ENCODE assay signal across 9 cellular contexts in the genomic region with DNA sequence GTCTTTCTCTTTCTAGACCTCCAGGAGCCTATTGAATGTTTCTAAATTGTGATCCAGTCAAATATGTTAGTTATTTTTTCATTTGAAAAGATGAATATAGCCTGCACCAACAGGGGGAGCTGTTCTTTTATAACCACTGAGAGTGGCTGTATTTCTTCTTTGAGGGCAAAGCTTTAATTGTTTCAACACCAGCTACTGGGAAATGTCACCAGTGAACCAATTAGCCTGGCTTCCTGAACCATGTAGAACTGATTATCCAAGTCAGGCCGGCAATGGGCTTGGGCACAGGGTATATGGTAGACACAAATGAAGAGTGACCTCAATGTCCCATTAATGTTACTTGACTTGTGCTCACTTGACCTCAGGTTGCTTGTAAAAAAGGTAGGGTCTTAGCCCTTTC. TPM values are rescaled to one million over a fixed set of nuclear protein-coding genes. Genes with fewer than 3 reads are reported as not detected.
DNase-seq lines count a peak whose midpoint lies in the region; ATAC-seq, FAIRE-seq and TF ChIP-seq lines count a peak whose summit lies in the region.
"Had no signal": no experiment of that assay in that cellular context is flagged by ENCODE, and none has a peak within 500 bp of the region (broad histone marks: within the 10 kb centered on the region; RNA-seq: fewer than 3 reads in every experiment).

No MANE protein-coding gene starts in this region.

- peaks cover 25% of the 10 kb centered on the region for H3K4me1 ChIP-seq in keratinocyte (ENCODE audit: control insufficient read depth, extremely low read depth, insufficient read depth, low read length)

- TF ChIP-seq CTCF in keratinocyte (optimal IDR thresholded peaks at IDR 0.05 in 1 of 3, IDR thresholded peaks at IDR 0.05 in 1 of 3, conservative IDR thresholded peaks at IDR 0.05 in 1 of 3; ENCODE audit: extremely low read depth in 1 of 3, insufficient read depth in 2 of 3, low read length in 3 of 3), result peak; percentile 11 to 62 (median 53)

- peaks cover 8% of the 10 kb centered on the region for H3K27me3 Mint-ChIP-seq in activated T-cell treated with anti-CD3 and anti-CD28 coated beads, Interleukin-2, amount 50 U/mL, for 24 hours
- peaks cover 8% of the 10 kb centered on the region for H3K27me3 Mint-ChIP-seq in stimulated activated naive CD8-positive, alpha-beta T cell treated with anti-CD3 and anti-CD28 coated beads, Interleukin-15, amount 100 ng/mL, for 72 hours

- H4K20me1 ChIP-seq in keratinocyte (ENCODE audit: control insufficient read depth, extremely low read depth, insufficient read depth, low read length), result no peaks in the 10 kb centered on the region

- peaks cover 1% of the 10 kb centered on the region for H3K79me2 ChIP-seq in keratinocyte (ENCODE audit: control insufficient read depth, insufficient read depth, low read length)

- dilution Hi-C loops in keratinocyte (cut with MboI; ENCODE audit: extremely low pct_ligation_motif_present, low sequenced_read_pairs), result no loop called here

- H3K4me3 Mint-ChIP-seq in activated T-cell treated with anti-CD3 and anti-CD28 coated beads, Interleukin-2, amount 50 U/mL, for 24 hours, result no peak overlapping the region
- no peak overlapping the region for H3K4me3 Mint-ChIP-seq in stimulated activated naive CD8-positive, alpha-beta T cell treated with anti-CD3 and anti-CD28 coated beads, Interleukin-15, amount 100 ng/mL, for 72 hours

- H3K36me3 Mint-ChIP-seq in activated T-cell treated with anti-CD3 and anti-CD28 coated beads, Interleukin-2, amount 50 U/mL, for 24 hours (ENCODE audit: low read depth), result no peaks in the 10 kb centered on the region

- H3K27ac Mint-ChIP-seq in activated T-cell treated with anti-CD3 and anti-CD28 coated beads, Interleukin-2, amount 50 U/mL, for 24 hours, result no peak overlapping the region
- no peak overlapping the region for H3K27ac Mint-ChIP-seq in stimulated activated naive CD8-positive, alpha-beta T cell treated with anti-CD3 and anti-CD28 coated beads, Interleukin-15, amount 100 ng/mL, for 72 hours
- H3K27ac Mint-ChIP-seq: activated naive CD4-positive, alpha-beta T cell treated with anti-CD3 and anti-CD28 coated beads, Interleukin-2, amount 50 U/mL, for 72 hours had no signal

- no peak overlapping the region for H3K4me2 ChIP-seq in keratinocyte (ENCODE audit: control insufficient read depth, extremely low read depth, insufficient read depth, low read depth, low read length)

- H3K36me3 ChIP-seq in keratinocyte (ENCODE audit: control insufficient read depth in 2 of 2, extremely low read depth in 1 of 2, insufficient read depth in 2 of 2, low read length in 2 of 2), result no peaks in the 10 kb centered on the region

- H2AFZ ChIP-seq in keratinocyte (ENCODE audit: control insufficient read depth, low read length), result no peak overlapping the region

- DNase-seq in activated CD4-positive, CD25-positive, alpha-beta regulatory T cell treated with anti-CD3 and anti-CD28 coated beads, Interleukin-2, amount 50 U/mL, for 16 hours (ENCODE audit: low read depth, low spot score), result peak; percentile 37
- DNase-seq in NCI-H748 (lab: John Stamatoyannopoulos, UW; ENCODE audit: unreplicated experiment) (peak; percentile 65), keratinocyte (ENCODE audit: low read depth, low spot score) (no peak), NCI-H524 (lab: John Stamatoyannopoulos, UW) (no peak)
- DNase-seq in activated T-cell treated with anti-CD3 and anti-CD28 coated beads, Interleukin-2, amount 50 U/mL, for 24 hours, result peak; percentile 41
- peak; percentile 33 to 41 for DNase-seq in stimulated activated naive CD8-positive, alpha-beta T cell treated with anti-CD3 and anti-CD28 coated beads, Interleukin-15, amount 100 ng/mL, for 72 hours

- H3K9ac ChIP-seq in keratinocyte (ENCODE audit: control insufficient read depth, extremely low read depth, insufficient read depth, low read length), result no peak overlapping the region

- no peaks in the 10 kb centered on the region for H3K27me3 ChIP-seq in keratinocyte (ENCODE audit: control insufficient read depth, extremely low read depth, insufficient read depth, low read length)

- H3K9me3 ChIP-seq in keratinocyte (ENCODE audit: control insufficient read depth, low read depth, low read length), result no peaks in the 10 kb centered on the region

- H3K9me3 Mint-ChIP-seq in activated T-cell treated with anti-CD3 and anti-CD28 coated beads, Interleukin-2, amount 50 U/mL, for 24 hours, result no peaks in the 10 kb centered on the region
- H3K9me3 Mint-ChIP-seq in stimulated activated naive CD8-positive, alpha-beta T cell treated with anti-CD3 and anti-CD28 coated beads, Interleukin-15, amount 100 ng/mL, for 72 hours, result peaks cover 0 to 12% of the 10 kb centered on the region in 2 donors

- no peaks in the 10 kb centered on the region for H3K9me1 ChIP-seq in keratinocyte (ENCODE audit: control insufficient read depth, extremely low read depth, insufficient read depth, low read length)

- no peak for ATAC-seq in activated CD4-positive, CD25-positive, alpha-beta regulatory T cell treated with anti-CD3 and anti-CD28 coated beads, Interleukin-2, amount 50 U/mL, for 24 hours
- no peak for ATAC-seq in stimulated activated naive CD8-positive, alpha-beta T cell treated with anti-CD3 and anti-CD28 coated beads, Interleukin-15, amount 100 ng/mL, for 72 hours
- ATAC-seq in HG02759 (IDR thresholded peaks at IDR 0.05; ENCODE audit: unreplicated experiment), result no peak
- ATAC-seq: activated naive CD4-positive, alpha-beta T cell treated with anti-CD3 and anti-CD28 coated beads, Interleukin-2, amount 50 U/mL, for 72 hours had no signal

- no peak overlapping the region for H3K27ac ChIP-seq in keratinocyte (ENCODE audit: control insufficient read depth, insufficient read depth, low read length)

- no peak overlapping the region for H3K4me3 ChIP-seq in keratinocyte (ENCODE audit: control insufficient read depth in 2 of 3, extremely low read depth in 1 of 3, insufficient read depth in 2 of 3, low read depth in 1 of 3, low read length in 3 of 3)

- H3K4me1 Mint-ChIP-seq in activated T-cell treated with anti-CD3 and anti-CD28 coated beads, Interleukin-2, amount 50 U/mL, for 24 hours (ENCODE audit: low read depth), result peaks cover 47% of the 10 kb centered on the region
- peaks cover 54% of the 10 kb centered on the region for H3K4me1 Mint-ChIP-seq in stimulated activated naive CD8-positive, alpha-beta T cell treated with anti-CD3 and anti-CD28 coated beads, Interleukin-15, amount 100 ng/mL, for 72 hours

- FAIRE-seq in keratinocyte (lab: Jason Lieb, UNC), result no peak

RNA-seq across cellular contexts. Expression of a gene that starts 4.8 kb away (rescaled TPM):
- polyA plus RNA-seq in keratinocyte, result 70.1 to 80.3 TPM (median 73.1 TPM) in 3 replicates
- polyA plus RNA-seq in keratinocyte (2011; ENCODE audit: low read depth), result 81.6 TPM
- 55.4 and 101 TPM in 2 replicates for polyA plus RNA-seq in keratinocyte (2011; cell fraction: cytosol; rRNA removed)
- polyA plus RNA-seq in keratinocyte (2011; cell fraction: nucleus; rRNA removed), result 96.6 and 115 TPM in 2 replicates
- 56.4 and 108 TPM in 2 replicates for polyA plus RNA-seq in keratinocyte (2012; ENCODE audit: low replicate concordance)
- polyA minus RNA-seq in keratinocyte, result 41.2 to 124 TPM (median 103 TPM) in 3 replicates
- polyA minus RNA-seq in keratinocyte (2011; cell fraction: cytosol; rRNA and poly(A)+ RNA removed), result 44.5 TPM
- polyA minus RNA-seq in keratinocyte (2011; cell fraction: nucleus; rRNA and poly(A)+ RNA removed), result 80.8 and 144 TPM in 2 replicates

Comparison
In these comparisons a context has a peak if more than half of its experiments do, and no peak if none do; other contexts are left out.
1. DNase-seq: peak in activated CD4-positive, CD25-positive, alpha-beta regulatory T cell treated with anti-CD3 and anti-CD28 coated beads, Interleukin-2, amount 50 U/mL, for 16 hours (single experiment), NCI-H748 (single experiment), activated T-cell treated with anti-CD3 and anti-CD28 coated beads, Interleukin-2, amount 50 U/mL, for 24 hours (single experiment) and stimulated activated naive CD8-positive, alpha-beta T cell treated with anti-CD3 and anti-CD28 coated beads, Interleukin-15, amount 100 ng/mL, for 72 hours (2 of 2); none in keratinocyte (single experiment) and NCI-H524 (0 of 2).